9 cellular contexts compared by ENCODE assay signal in genomic region chr2:224666951-224667553, GRCh38. TPM values are rescaled to one million over a fixed set of nuclear protein-coding genes. Genes with fewer than 3 reads are reported as not detected.
DNase-seq lines count a peak whose midpoint lies in the region; ATAC-seq lines count a peak whose summit lies in the region.
"Had no signal": no experiment of that assay in that cellular context is flagged by ENCODE, and none has a peak within 500 bp of the region (broad histone marks: within the 10 kb centered on the region; RNA-seq: fewer than 3 reads in every experiment).

No MANE protein-coding gene starts in this region.

- CTCF ChIA-PET in T-cell (lab: Charles Lee), result no interaction called here

- peaks cover 5% of the 10 kb centered on the region for H3K9me3 Mint-ChIP-seq in stimulated activated effector memory CD8-positive, alpha-beta T cell treated with anti-CD3 and anti-CD28 coated beads, Interleukin-12 subunit alpha, Interleukin-12 subunit beta, amount 100 ng/mL, for 72 hours
- H3K9me3 Mint-ChIP-seq in T-cell, result peaks cover 4 to 9% (median 7%) of the 10 kb centered on the region in 3 donors

- no peak overlapping the region for H3K27ac Mint-ChIP-seq in stimulated activated effector memory CD8-positive, alpha-beta T cell treated with anti-CD3 and anti-CD28 coated beads, Interleukin-12 subunit alpha, Interleukin-12 subunit beta, amount 100 ng/mL, for 72 hours
- no peak overlapping the region for H3K27ac Mint-ChIP-seq in T-cell
- H3K27ac Mint-ChIP-seq: activated CD8-positive, alpha-beta T cell treated with anti-CD3 and anti-CD28 coated beads for 36 hours had no signal

- H3K27me3 Mint-ChIP-seq in T-cell, result peaks cover 3 to 6% of the 10 kb centered on the region in 2 donors

- DNase-seq in stimulated activated effector memory CD8-positive, alpha-beta T cell treated with anti-CD3 and anti-CD28 coated beads, Interleukin-12 subunit alpha, Interleukin-12 subunit beta, amount 100 ng/mL, for 72 hours (ENCODE audit: low spot score in 2 of 2), result no peak
- DNase-seq in stimulated activated CD4-positive, alpha-beta T cell treated with anti-CD3 and anti-CD28 coated beads, Interleukin-2, amount 100 ng/mL, for 24 hours, result no peak
- DNase-seq in midbrain (lab: John Stamatoyannopoulos, UW) (no peak), T-cell (no peak)
- DNase-seq: activated CD8-positive, alpha-beta T cell treated with anti-CD3 and anti-CD28 coated beads for 36 hours; islet precursor cell had no signal

- POLR2A ChIA-PET in T-cell (lab: Charles Lee), result no interaction called here

- H3K4me3 Mint-ChIP-seq in stimulated activated effector memory CD8-positive, alpha-beta T cell treated with anti-CD3 and anti-CD28 coated beads, Interleukin-12 subunit alpha, Interleukin-12 subunit beta, amount 100 ng/mL, for 72 hours, result no peak overlapping the region
- no peak overlapping the region for H3K4me3 Mint-ChIP-seq in T-cell
- H3K4me3 Mint-ChIP-seq: activated CD8-positive, alpha-beta T cell treated with anti-CD3 and anti-CD28 coated beads for 36 hours had no signal

- H3K4me1 Mint-ChIP-seq in stimulated activated effector memory CD8-positive, alpha-beta T cell treated with anti-CD3 and anti-CD28 coated beads, Interleukin-12 subunit alpha, Interleukin-12 subunit beta, amount 100 ng/mL, for 72 hours, result no peaks in the 10 kb centered on the region
- H3K4me1 Mint-ChIP-seq in T-cell, result no peaks in the 10 kb centered on the region

- no peaks in the 10 kb centered on the region for H3K36me3 Mint-ChIP-seq in stimulated activated effector memory CD8-positive, alpha-beta T cell treated with anti-CD3 and anti-CD28 coated beads, Interleukin-12 subunit alpha, Interleukin-12 subunit beta, amount 100 ng/mL, for 72 hours
- peaks cover 3% of the 10 kb centered on the region for H3K36me3 Mint-ChIP-seq in T-cell

- peak; percentile 93 for ATAC-seq in GM19035 (IDR thresholded peaks at IDR 0.05; ENCODE audit: unreplicated experiment)
- peak; percentile 97 for ATAC-seq in GM21786 (IDR thresholded peaks at IDR 0.05; ENCODE audit: unreplicated experiment)
- ATAC-seq in HG03280 (IDR thresholded peaks at IDR 0.05; ENCODE audit: unreplicated experiment), result peak; percentile 94
- peak; percentile 39 for ATAC-seq in stimulated activated effector memory CD8-positive, alpha-beta T cell treated with anti-CD3 and anti-CD28 coated beads, Interleukin-12 subunit alpha, Interleukin-12 subunit beta, amount 100 ng/mL, for 72 hours
- no peak for ATAC-seq in T-cell (replicated peaks in 1 of 4)
- ATAC-seq: activated CD8-positive, alpha-beta T cell treated with anti-CD3 and anti-CD28 coated beads for 36 hours had no signal

RNA-seq across cellular contexts. Expression of gene CCDC195, which starts 49.1 kb away (rescaled TPM):
- not detected for total RNA-seq in T-cell
- total RNA-seq: activated CD8-positive, alpha-beta T cell treated with anti-CD3 and anti-CD28 coated beads for 36 hours had no signal

Comparison
In these comparisons a context has a peak if more than half of its experiments do, and no peak if none do; other contexts are left out.
1. ATAC-seq: peak in GM19035 (single experiment), GM21786 (single experiment), HG03280 (single experiment) and stimulated activated effector memory CD8-positive, alpha-beta T cell treated with anti-CD3 and anti-CD28 coated beads, Interleukin-12 subunit alpha, Interleukin-12 subunit beta, amount 100 ng/mL, for 72 hours (single experiment); none in T-cell (0 of 4).